Comparison of ENCODE assay signal across 1 cellular context in the genomic region with DNA sequence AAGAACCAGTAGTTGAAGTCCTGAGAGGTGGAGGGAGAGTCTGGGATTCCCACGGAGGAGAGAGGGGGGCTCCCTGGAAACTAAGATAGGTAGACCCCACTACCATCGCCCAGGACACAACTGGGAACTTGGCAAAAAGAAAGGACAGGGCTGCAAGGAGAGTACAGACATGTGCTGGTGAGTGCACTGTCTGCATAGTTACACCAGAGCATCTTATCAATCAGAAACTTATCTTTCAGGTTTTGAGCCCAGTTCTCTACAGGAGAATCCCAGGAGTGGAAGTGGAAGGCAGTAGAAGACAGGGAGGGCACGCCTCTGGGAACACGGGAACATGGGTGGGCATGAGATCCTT.
TF ChIP-seq lines count a peak whose summit lies in the region.

No MANE protein-coding gene starts in this region.

TF ChIP-seq in SK-N-SH, 30 proteins besides CTCF, POLR2A, EP300 and RAD21 (continued from another document):
- TF ChIP-seq, protein P1, sequence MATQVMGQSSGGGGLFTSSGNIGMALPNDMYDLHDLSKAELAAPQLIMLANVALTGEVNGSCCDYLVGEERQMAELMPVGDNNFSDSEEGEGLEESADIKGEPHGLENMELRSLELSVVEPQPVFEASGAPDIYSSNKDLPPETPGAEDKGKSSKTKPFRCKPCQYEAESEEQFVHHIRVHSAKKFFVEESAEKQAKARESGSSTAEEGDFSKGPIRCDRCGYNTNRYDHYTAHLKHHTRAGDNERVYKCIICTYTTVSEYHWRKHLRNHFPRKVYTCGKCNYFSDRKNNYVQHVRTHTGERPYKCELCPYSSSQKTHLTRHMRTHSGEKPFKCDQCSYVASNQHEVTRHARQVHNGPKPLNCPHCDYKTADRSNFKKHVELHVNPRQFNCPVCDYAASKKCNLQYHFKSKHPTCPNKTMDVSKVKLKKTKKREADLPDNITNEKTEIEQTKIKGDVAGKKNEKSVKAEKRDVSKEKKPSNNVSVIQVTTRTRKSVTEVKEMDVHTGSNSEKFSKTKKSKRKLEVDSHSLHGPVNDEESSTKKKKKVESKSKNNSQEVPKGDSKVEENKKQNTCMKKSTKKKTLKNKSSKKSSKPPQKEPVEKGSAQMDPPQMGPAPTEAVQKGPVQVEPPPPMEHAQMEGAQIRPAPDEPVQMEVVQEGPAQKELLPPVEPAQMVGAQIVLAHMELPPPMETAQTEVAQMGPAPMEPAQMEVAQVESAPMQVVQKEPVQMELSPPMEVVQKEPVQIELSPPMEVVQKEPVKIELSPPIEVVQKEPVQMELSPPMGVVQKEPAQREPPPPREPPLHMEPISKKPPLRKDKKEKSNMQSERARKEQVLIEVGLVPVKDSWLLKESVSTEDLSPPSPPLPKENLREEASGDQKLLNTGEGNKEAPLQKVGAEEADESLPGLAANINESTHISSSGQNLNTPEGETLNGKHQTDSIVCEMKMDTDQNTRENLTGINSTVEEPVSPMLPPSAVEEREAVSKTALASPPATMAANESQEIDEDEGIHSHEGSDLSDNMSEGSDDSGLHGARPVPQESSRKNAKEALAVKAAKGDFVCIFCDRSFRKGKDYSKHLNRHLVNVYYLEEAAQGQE (IDR thresholded peaks at IDR 0.05; ENCODE audit: low read depth, low read length), result no peak
- no peak for TF ChIP-seq RXRA (IDR thresholded peaks at IDR 0.05; ENCODE audit: borderline replicate concordance, low read depth)
- no peak for TF ChIP-seq TAF1 (IDR thresholded peaks at IDR 0.05; ENCODE audit: borderline replicate concordance, low read depth, low read length)
- no peak for TF ChIP-seq MEF2A (IDR thresholded peaks at IDR 0.05; ENCODE audit: borderline replicate concordance, low read depth)
- no peak for TF ChIP-seq FOXJ3 (CRISPR knock-in tag; IDR thresholded peaks at IDR 0.05)
- no peak for TF ChIP-seq MXI1 (IDR thresholded peaks at IDR 0.05; ENCODE audit: low read depth, low read length)
- TF ChIP-seq POLR2AphosphoS5 (IDR thresholded peaks at IDR 0.05; ENCODE audit: low read depth, low read length), result no peak
- TF ChIP-seq, protein P2, sequence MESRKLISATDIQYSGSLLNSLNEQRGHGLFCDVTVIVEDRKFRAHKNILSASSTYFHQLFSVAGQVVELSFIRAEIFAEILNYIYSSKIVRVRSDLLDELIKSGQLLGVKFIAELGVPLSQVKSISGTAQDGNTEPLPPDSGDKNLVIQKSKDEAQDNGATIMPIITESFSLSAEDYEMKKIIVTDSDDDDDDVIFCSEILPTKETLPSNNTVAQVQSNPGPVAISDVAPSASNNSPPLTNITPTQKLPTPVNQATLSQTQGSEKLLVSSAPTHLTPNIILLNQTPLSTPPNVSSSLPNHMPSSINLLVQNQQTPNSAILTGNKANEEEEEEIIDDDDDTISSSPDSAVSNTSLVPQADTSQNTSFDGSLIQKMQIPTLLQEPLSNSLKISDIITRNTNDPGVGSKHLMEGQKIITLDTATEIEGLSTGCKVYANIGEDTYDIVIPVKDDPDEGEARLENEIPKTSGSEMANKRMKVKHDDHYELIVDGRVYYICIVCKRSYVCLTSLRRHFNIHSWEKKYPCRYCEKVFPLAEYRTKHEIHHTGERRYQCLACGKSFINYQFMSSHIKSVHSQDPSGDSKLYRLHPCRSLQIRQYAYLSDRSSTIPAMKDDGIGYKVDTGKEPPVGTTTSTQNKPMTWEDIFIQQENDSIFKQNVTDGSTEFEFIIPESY (IDR thresholded peaks at IDR 0.05; ENCODE audit: borderline replicate concordance, low read depth), result no peak
- TF ChIP-seq, protein P3, sequence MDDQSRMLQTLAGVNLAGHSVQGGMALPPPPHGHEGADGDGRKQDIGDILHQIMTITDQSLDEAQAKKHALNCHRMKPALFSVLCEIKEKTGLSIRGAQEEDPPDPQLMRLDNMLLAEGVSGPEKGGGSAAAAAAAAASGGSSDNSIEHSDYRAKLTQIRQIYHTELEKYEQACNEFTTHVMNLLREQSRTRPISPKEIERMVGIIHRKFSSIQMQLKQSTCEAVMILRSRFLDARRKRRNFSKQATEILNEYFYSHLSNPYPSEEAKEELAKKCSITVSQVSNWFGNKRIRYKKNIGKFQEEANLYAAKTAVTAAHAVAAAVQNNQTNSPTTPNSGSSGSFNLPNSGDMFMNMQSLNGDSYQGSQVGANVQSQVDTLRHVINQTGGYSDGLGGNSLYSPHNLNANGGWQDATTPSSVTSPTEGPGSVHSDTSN (IDR thresholded peaks at IDR 0.05), result no peak
- TF ChIP-seq YY1 (IDR thresholded peaks at IDR 0.05; ENCODE audit: low read depth), result no peak
- TF ChIP-seq RCOR1 (IDR thresholded peaks at IDR 0.05; ENCODE audit: low read length), result no peak
- no peak for TF ChIP-seq SIN3A (IDR thresholded peaks at IDR 0.05; ENCODE audit: borderline replicate concordance, low read depth, low read length)
- TF ChIP-seq GABPA (IDR thresholded peaks at IDR 0.05; ENCODE audit: low read depth), result no peak
- TF ChIP-seq, protein P4, sequence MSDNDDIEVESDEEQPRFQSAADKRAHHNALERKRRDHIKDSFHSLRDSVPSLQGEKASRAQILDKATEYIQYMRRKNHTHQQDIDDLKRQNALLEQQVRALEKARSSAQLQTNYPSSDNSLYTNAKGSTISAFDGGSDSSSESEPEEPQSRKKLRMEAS (IDR thresholded peaks at IDR 0.05; ENCODE audit: low read depth), result no peak
- no peak for TF ChIP-seq GATA2 (CRISPR knock-in tag; IDR thresholded peaks at IDR 0.05)
- no peak for TF ChIP-seq NRF1 (IDR thresholded peaks at IDR 0.05; ENCODE audit: low read depth, low read length)
- TF ChIP-seq ELF1 (IDR thresholded peaks at IDR 0.05), result no peak
- no peak for TF ChIP-seq JUND (IDR thresholded peaks at IDR 0.05)
- TF ChIP-seq TEAD4 (IDR thresholded peaks at IDR 0.05; ENCODE audit: borderline replicate concordance, insufficient read depth), result no peak
